Comparison of ENCODE assay signal across 13 cellular contexts in genomic region chr1:48093147-48093546, GRCh38.
A peak's percentile ranks its signal among the peaks of the same experiment; 100 is the strongest.
DNase-seq lines count a peak whose midpoint lies in the region; ATAC-seq and TF ChIP-seq lines count a peak whose summit lies in the region.
"Had no signal": no experiment of that assay in that cellular context is flagged by ENCODE, and none has a peak within 500 bp of the region (broad histone marks: within the 10 kb centered on the region; RNA-seq: fewer than 3 reads in every experiment).

No MANE protein-coding gene starts in this region.

- no peak overlapping the region for H3K4me3 Mint-ChIP-seq in endodermal cell
- no peak overlapping the region for H3K4me3 Mint-ChIP-seq in effector memory CD8-positive, alpha-beta T cell

- TF ChIP-seq POLR2A in transverse colon (IDR thresholded peaks at IDR 0.05): no peak

- no peaks in the 10 kb centered on the region for H3K4me1 ChIP-seq in endodermal cell (ENCODE audit: control insufficient read depth, insufficient read depth, low read length)
- peaks cover 0 to 8% (median 2%) of the 10 kb centered on the region in 4 donors for H3K4me1 ChIP-seq in transverse colon
- H3K4me1 ChIP-seq: Caco-2, HAP-1 had no signal

- WGBS in endodermal cell (ENCODE audit: insufficient coverage in 1 of 2, insufficient read length in 1 of 2), 2 experiments: 80% methylated on average over 8 of the region's 8 CpGs
- WGBS in transverse colon (ENCODE audit: low coverage in 1 of 2), 2 donors: 29% methylated on average over 8 of the region's 8 CpGs

- DNase-seq in NCI-H2029 (lab: John Stamatoyannopoulos, UW) (peak; percentile 29), NCI-H82 treated with DMSO at 0.1 percent for 48 hours (lab: John Stamatoyannopoulos, UW; ENCODE audit: unreplicated experiment) (peak; percentile 64), endodermal cell (peak; percentile 32), transverse colon (peak; percentile 32), GF-D8 (lab: John Stamatoyannopoulos, UW) (no peak), NCI-H2107 treated with DMSO at 0.1 percent for 48 hours (lab: John Stamatoyannopoulos, UW; ENCODE audit: unreplicated experiment) (no peak)
- no peak for DNase-seq in effector memory CD8-positive, alpha-beta T cell

- peaks cover 20% of the 10 kb centered on the region for H3K9me3 Mint-ChIP-seq in endodermal cell
- no peaks in the 10 kb centered on the region for H3K9me3 Mint-ChIP-seq in effector memory CD8-positive, alpha-beta T cell
- H3K9me3 Mint-ChIP-seq: CD4-positive, alpha-beta T cell had no signal

- TF ChIP-seq EP300 in transverse colon (IDR thresholded peaks at IDR 0.05; ENCODE audit: low read depth): no peak

- TF ChIP-seq CTCF in endodermal cell (conservative IDR thresholded peaks at IDR 0.05) (no peak), transverse colon (IDR thresholded peaks at IDR 0.05) (no peak)

- in situ Hi-C loops in transverse colon (cut with MboI; ENCODE audit: low pct_ligation_motif_present in 1 of 4, low pct_unique_long_range_greater_than_20kb in 1 of 4, low sequenced_read_pairs in 3 of 4): loop anchor here in 1 of 4 donors (25.0 kb wide), 1 partner anchor 419 kb away; no protein-coding TSS in a partner anchor

- no peaks in the 10 kb centered on the region for H3K9me3 ChIP-seq in endodermal cell (ENCODE audit: control insufficient read depth, low read length)
- no peaks in the 10 kb centered on the region for H3K9me3 ChIP-seq in transverse colon
- H3K9me3 ChIP-seq: Caco-2, HAP-1, SK-N-SH had no signal

- H3K27me3 ChIP-seq in endodermal cell (ENCODE audit: control insufficient read depth, insufficient read depth, low read length, poor library complexity, severe bottlenecking): peaks cover 11% of the 10 kb centered on the region
- peaks cover 20% of the 10 kb centered on the region for H3K27me3 ChIP-seq in transverse colon

- no peak overlapping the region for H3K9ac ChIP-seq in endodermal cell (ENCODE audit: extremely low read depth, low read length, poor library complexity, severe bottlenecking)
- H3K9ac ChIP-seq: GM23248, SK-N-SH had no signal

- ATAC-seq in effector memory CD8-positive, alpha-beta T cell (replicated peaks): no peak

- no peak overlapping the region for H3K4me3 ChIP-seq in endodermal cell (ENCODE audit: low read length)
- no peak overlapping the region for H3K4me3 ChIP-seq in transverse colon
- H3K4me3 ChIP-seq: GM23248, HAP-1 had no signal

- peaks cover 5% of the 10 kb centered on the region for H3K4me1 Mint-ChIP-seq in endodermal cell
- H3K4me1 Mint-ChIP-seq in effector memory CD8-positive, alpha-beta T cell (ENCODE audit: low read depth in 2 of 2): peaks cover 0 to 5% of the 10 kb centered on the region in 2 donors

- intact Hi-C loops in transverse colon (cut with DNase I; ENCODE audit: low total_unique reads): no loop called here

- H3K27me3 Mint-ChIP-seq in endodermal cell (ENCODE audit: insufficient read depth): peaks cover 41% of the 10 kb centered on the region
- H3K27me3 Mint-ChIP-seq in effector memory CD8-positive, alpha-beta T cell: peaks cover 60 to 71% of the 10 kb centered on the region in 2 donors

- H3K36me3 ChIP-seq in endodermal cell (ENCODE audit: control insufficient read depth, insufficient read depth, low read length): no peaks in the 10 kb centered on the region
- H3K36me3 ChIP-seq in transverse colon: no peaks in the 10 kb centered on the region
- H3K36me3 ChIP-seq: HAP-1 had no signal

- no peak overlapping the region for H3K27ac ChIP-seq in endodermal cell (ENCODE audit: low read depth, low read length)
- no peak overlapping the region for H3K27ac ChIP-seq in transverse colon
- H3K27ac ChIP-seq: GM23248, RWPE1 had no signal

- H3K36me3 Mint-ChIP-seq in endodermal cell (ENCODE audit: low read depth): peaks cover 5% of the 10 kb centered on the region
- H3K36me3 Mint-ChIP-seq in effector memory CD8-positive, alpha-beta T cell (ENCODE audit: insufficient read depth): no peaks in the 10 kb centered on the region

- no peak overlapping the region for H3K27ac Mint-ChIP-seq in endodermal cell
- no peak overlapping the region for H3K27ac Mint-ChIP-seq in effector memory CD8-positive, alpha-beta T cell
- H3K27ac Mint-ChIP-seq: CD4-positive, alpha-beta T cell had no signal

Comparison
In these comparisons a context has a peak if more than half of its experiments do, and no peak if none do; other contexts are left out.
1. DNase-seq: peak in NCI-H2029 (single experiment), NCI-H82 treated with DMSO at 0.1 percent for 48 hours (single experiment), endodermal cell (single experiment) and transverse colon (single experiment); none in GF-D8 (single experiment), NCI-H2107 treated with DMSO at 0.1 percent for 48 hours (single experiment) and effector memory CD8-positive, alpha-beta T cell (0 of 3).